1 cellular context compared by ENCODE assay signal in genomic region chr6:27161946-27162603, GRCh38.
TF ChIP-seq lines count a peak whose summit lies in the region.

No MANE protein-coding gene starts in this region.

TF ChIP-seq in HEK293, 187 proteins besides CTCF, POLR2A, EP300 and RAD21 (continued from another document and continues in another):
- TF ChIP-seq ZNF518A (tag by site-specific recombination; conservative IDR thresholded peaks at IDR 0.05; ENCODE audit: low read depth) (0 out of 2 replicates have a peak, but pooled peaks have one; percentile 39), ZNF211 (tag by site-specific recombination; IDR thresholded peaks at IDR 0.05; ENCODE audit: low read depth) (no peak), ZXDB (tag by site-specific recombination; IDR thresholded peaks at IDR 0.05) (peak; percentile 63; the same call in 1 of the 2 replicates), ZNF26 (tag by site-specific recombination; IDR thresholded peaks at IDR 0.05) (no peak), ZNF341 (tag by site-specific recombination; IDR thresholded peaks at IDR 0.05; ENCODE audit: low read depth) (no peak), ZNF449 (tag by site-specific recombination; IDR thresholded peaks at IDR 0.05) (peak; percentile 62; the same call in 1 of the 2 replicates), ZNF2 (tag by site-specific recombination; IDR thresholded peaks at IDR 0.05) (peak; percentile 74; the same call in 1 of the 2 replicates), ZFP69B (tag by site-specific recombination; IDR thresholded peaks at IDR 0.05) (no peak), ZFP41 (tag by site-specific recombination; IDR thresholded peaks at IDR 0.05; ENCODE audit: borderline replicate concordance) (no peak), ZNF521 (tag by site-specific recombination; IDR thresholded peaks at IDR 0.05) (no peak), ZNF335 (tag by site-specific recombination; conservative IDR thresholded peaks at IDR 0.05) (peak; percentile 93), ZNF610 (tag by site-specific recombination; IDR thresholded peaks at IDR 0.05; ENCODE audit: borderline replicate concordance) (no peak), ZNF223 (tag by site-specific recombination; IDR thresholded peaks at IDR 0.05) (no peak), ZNF704 (tag by site-specific recombination; IDR thresholded peaks at IDR 0.05) (no peak), TRIM28 (IDR thresholded peaks at IDR 0.05; ENCODE audit: borderline replicate concordance, low read length) (no peak), PRDM4 (tag by site-specific recombination; IDR thresholded peaks at IDR 0.05) (no peak; the same call in 1 of the 2 replicates), ZNF19 (tag by site-specific recombination; IDR thresholded peaks at IDR 0.05; ENCODE audit: low read depth) (no peak), ZNF18 (tag by site-specific recombination; IDR thresholded peaks at IDR 0.05) (no peak), ZNF266 (tag by site-specific recombination; IDR thresholded peaks at IDR 0.05; ENCODE audit: low read depth) (no peak), BCL11B (tag by site-specific recombination; IDR thresholded peaks at IDR 0.05; ENCODE audit: low read depth) (no peak), ZNF48 (tag by site-specific recombination; IDR thresholded peaks at IDR 0.05) (no peak), ZNF560 (tag by site-specific recombination; IDR thresholded peaks at IDR 0.05; ENCODE audit: borderline replicate concordance) (no peak), ZNF670 (tag by site-specific recombination; IDR thresholded peaks at IDR 0.05; ENCODE audit: low read depth) (no peak), ZNF529 (tag by site-specific recombination; IDR thresholded peaks at IDR 0.05; ENCODE audit: insufficient replicate concordance) (no peak), ZNF701 (tag by site-specific recombination; IDR thresholded peaks at IDR 0.05) (no peak), ZBTB17 (tag by site-specific recombination; IDR thresholded peaks at IDR 0.05) (peak; percentile 26; the same call in 1 of the 2 replicates), ZNF513 (tag by site-specific recombination; IDR thresholded peaks at IDR 0.05) (peak; percentile 28; the same call in 1 of the 2 replicates), GFI1B (tag by site-specific recombination; IDR thresholded peaks at IDR 0.05) (no peak), ZNF140 (tag by site-specific recombination; IDR thresholded peaks at IDR 0.05) (no peak), ZBTB7A (tag by site-specific recombination; IDR thresholded peaks at IDR 0.05; ENCODE audit: low read depth) (no peak), ZNF202 (tag by site-specific recombination; IDR thresholded peaks at IDR 0.05; ENCODE audit: borderline replicate concordance) (no peak), SP7 (tag by site-specific recombination; IDR thresholded peaks at IDR 0.05) (peak; percentile 59), ZNF830 (tag by site-specific recombination; IDR thresholded peaks at IDR 0.05; ENCODE audit: low read depth) (no peak), ELK4 (IDR thresholded peaks at IDR 0.05; ENCODE audit: borderline replicate concordance, low read depth, low read length) (no peak), KLF10 (tag by site-specific recombination; IDR thresholded peaks at IDR 0.05) (peak; percentile 69), ZNF133 (tag by site-specific recombination; IDR thresholded peaks at IDR 0.05) (no peak), GLIS2 (tag by site-specific recombination; IDR thresholded peaks at IDR 0.05) (no peak), ZNF561 (tag by site-specific recombination; IDR thresholded peaks at IDR 0.05; ENCODE audit: borderline replicate concordance) (peak; percentile 76), ZNF488 (tag by site-specific recombination; IDR thresholded peaks at IDR 0.05) (no peak), ZNF571 (tag by site-specific recombination; IDR thresholded peaks at IDR 0.05) (no peak), ZNF114 (tag by site-specific recombination; IDR thresholded peaks at IDR 0.05) (no peak), ZNF623 (tag by site-specific recombination; IDR thresholded peaks at IDR 0.05) (0 out of 2 replicates have a peak, but pooled peaks have one; percentile 12), ZNF585B (tag by site-specific recombination; IDR thresholded peaks at IDR 0.05) (no peak), ZNF24 (tag by site-specific recombination; IDR thresholded peaks at IDR 0.05) (no peak), ZNF112 (tag by site-specific recombination; IDR thresholded peaks at IDR 0.05) (no peak), ZNF146 (tag by site-specific recombination; IDR thresholded peaks at IDR 0.05) (no peak), TCF7L2 (IDR thresholded peaks at IDR 0.05; ENCODE audit: borderline replicate concordance, low read depth, low read length) (no peak), ZNF777 (tag by site-specific recombination; IDR thresholded peaks at IDR 0.05; ENCODE audit: borderline replicate concordance) (no peak), ZNF292 (tag by site-specific recombination; IDR thresholded peaks at IDR 0.05; ENCODE audit: borderline replicate concordance, low read depth) (no peak), KLF8 (tag by site-specific recombination; IDR thresholded peaks at IDR 0.05) (0 out of 2 replicates have a peak, but pooled peaks have one; percentile 45), ZNF660 (tag by site-specific recombination; IDR thresholded peaks at IDR 0.05) (peak; percentile 81), ZNF791 (tag by site-specific recombination; IDR thresholded peaks at IDR 0.05) (no peak)
